In genomic region chr20:1804554-1804956, GRCh38 we compare ENCODE assay signal across 21 cellular contexts.
DNase-seq lines count a peak whose midpoint lies in the region; ATAC-seq and TF ChIP-seq lines count a peak whose summit lies in the region.
"Had no signal": no experiment of that assay in that cellular context is flagged by ENCODE, and none has a peak within 500 bp of the region (broad histone marks: within the 10 kb centered on the region; RNA-seq: fewer than 3 reads in every experiment).

No MANE protein-coding gene starts in this region.

- H3K27ac ChIP-seq in cingulate gyrus (ENCODE audit: low read depth, low read length) = peak overlapping the region; percentile 89
- peak overlapping the region; percentile 93 for H3K27ac ChIP-seq in suprapubic skin
- H3K27ac ChIP-seq in uterus = no peak overlapping the region
- H3K27ac ChIP-seq: 22Rv1 had no signal

- peaks cover 25% of the 10 kb centered on the region for H3K4me1 Mint-ChIP-seq in memory B cell

- no peak for TF ChIP-seq EP300 in suprapubic skin (IDR thresholded peaks at IDR 0.05)

- peak overlapping the region; percentile 80 for H3K4me3 Mint-ChIP-seq in memory B cell
- H3K4me3 Mint-ChIP-seq: central memory CD8-positive, alpha-beta T cell; effector memory CD8-positive, alpha-beta T cell had no signal

- H3K27me3 ChIP-seq in suprapubic skin = no peaks in the 10 kb centered on the region
- H3K27me3 ChIP-seq in uterus = no peaks in the 10 kb centered on the region
- H3K27me3 ChIP-seq: pancreas had no signal

- WGBS in suprapubic skin = 93% methylated on average over 4 of the region's 4 CpGs

- no peaks in the 10 kb centered on the region for H3K36me3 ChIP-seq in suprapubic skin
- no peaks in the 10 kb centered on the region for H3K36me3 ChIP-seq in uterus
- H3K36me3 ChIP-seq: pancreas had no signal

- TF ChIP-seq CTCF in suprapubic skin (IDR thresholded peaks at IDR 0.05) (no peak), uterus (IDR thresholded peaks at IDR 0.05) (no peak)

- no peak overlapping the region for H3K4me3 ChIP-seq in suprapubic skin
- no peak overlapping the region for H3K4me3 ChIP-seq in uterus

- no peaks in the 10 kb centered on the region for H3K36me3 Mint-ChIP-seq in memory B cell

- H3K4me1 ChIP-seq in suprapubic skin = peaks cover 47% of the 10 kb centered on the region
- H3K4me1 ChIP-seq in uterus = peaks cover 0 to 13% of the 10 kb centered on the region in 2 donors

- DNase-seq in NOMO-1 treated with DMSO at 0.1 percent for 48 hours (lab: John Stamatoyannopoulos, UW; ENCODE audit: unreplicated experiment) = peak; percentile 26
- no peak for DNase-seq in NOMO-1 treated with dmso at 0.1 percent for 144 hours (lab: John Stamatoyannopoulos, UW; ENCODE audit: unreplicated experiment)
- no peak for DNase-seq in memory B cell (ENCODE audit: low spot score in 2 of 2)
- no peak for DNase-seq in suprapubic skin (ENCODE audit: low spot score in 2 of 2)
- DNase-seq in anterior cingulate cortex (lab: John Stamatoyannopoulos, UW) = no peak
- DNase-seq in SIG-M5 (lab: John Stamatoyannopoulos, UW) = no peak
- DNase-seq in uterus = no peak
- DNase-seq: activated CD4-positive, alpha-beta T cell treated with anti-CD3 and anti-CD28 coated beads for 48 hours; AML-193; effector memory CD8-positive, alpha-beta T cell; glutamatergic neuron; GOT3; NCI-H187; NCI-H2227 treated with DMSO at 0.1 percent for 48 hours; pancreas; stimulated activated naive CD8-positive, alpha-beta T cell treated with anti-CD3 and anti-CD28 coated beads, Interleukin-15, Interleukin-2, amounts not matched to agents 100 U/mL and 50 U/mL, for 24 hours had no signal

- H3K27me3 Mint-ChIP-seq in memory B cell = no peaks in the 10 kb centered on the region

- intact Hi-C loops in uterus (cut with DNase I; ENCODE audit: low total_unique reads) = no loop called here

- no peaks in the 10 kb centered on the region for H3K9me3 Mint-ChIP-seq in memory B cell
- H3K9me3 Mint-ChIP-seq: activated T-helper 2 cell treated with anti-CD3 and anti-CD28 coated beads, Interferon-gamma antibody, Interleukin-2, Interleukin-4, amounts not matched to agents 10 μg/mL and 5 μg/mL and 100 μg/mL, durations not matched to agents 14 hours and 24 hours and 36 hours; central memory CD8-positive, alpha-beta T cell; effector memory CD8-positive, alpha-beta T cell had no signal

- H3K27ac Mint-ChIP-seq in memory B cell = peak overlapping the region; percentile 90
- H3K27ac Mint-ChIP-seq: activated T-helper 2 cell treated with anti-CD3 and anti-CD28 coated beads, Interferon-gamma antibody, Interleukin-2, Interleukin-4, amounts not matched to agents 10 μg/mL and 5 μg/mL and 100 μg/mL, durations not matched to agents 14 hours and 24 hours and 36 hours; effector memory CD8-positive, alpha-beta T cell had no signal

- TF ChIP-seq POLR2A in suprapubic skin (IDR thresholded peaks at IDR 0.05) (no peak), uterus (IDR thresholded peaks at IDR 0.05) (no peak)

- H3K9me3 ChIP-seq in suprapubic skin (no peaks in the 10 kb centered on the region), uterus (no peaks in the 10 kb centered on the region)
- H3K9me3 ChIP-seq: pancreas had no signal

- no peak for ATAC-seq in memory B cell (ENCODE audit: low read depth)
- ATAC-seq: effector memory CD8-positive, alpha-beta T cell; sciatic nerve; stimulated activated naive CD8-positive, alpha-beta T cell treated with anti-CD3 and anti-CD28 coated beads, Interleukin-15, Interleukin-2, amounts not matched to agents 100 U/mL and 50 U/mL, for 24 hours had no signal

Comparison
In these comparisons a context has a peak if more than half of its experiments do, and no peak if none do; other contexts are left out.
1. H3K27ac ChIP-seq: peak in cingulate gyrus (single experiment) and suprapubic skin (single experiment); none in uterus (0 of 2).